Comparison of ENCODE assay signal across 8 cellular contexts in the genomic region with DNA sequence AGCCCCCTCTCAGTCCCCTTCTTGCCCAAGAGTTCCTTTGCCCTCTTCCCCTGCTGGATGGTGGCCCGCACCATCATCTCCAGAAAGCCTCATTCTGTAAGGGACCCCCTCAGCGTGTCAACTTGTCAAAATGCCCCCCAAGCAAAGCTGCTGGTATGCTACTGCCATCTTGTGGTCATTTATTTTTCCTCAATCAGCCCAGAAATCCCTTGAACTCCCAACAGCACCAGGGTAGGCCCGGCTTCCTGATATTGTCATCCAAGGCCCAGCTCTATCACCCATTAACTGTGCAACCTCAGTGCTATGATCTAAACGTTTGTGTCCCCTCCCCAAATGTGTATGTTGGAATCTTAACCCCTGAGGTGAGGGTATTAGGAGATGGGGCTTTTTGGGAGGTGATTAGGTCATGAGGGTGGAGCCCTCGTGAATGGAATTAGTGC. TPM values are rescaled to one million over a fixed set of nuclear protein-coding genes. Genes with fewer than 3 reads are reported as not detected.
A peak's percentile ranks its signal among the peaks of the same experiment; 100 is the strongest.
DNase-seq lines count a peak whose midpoint lies in the region; ATAC-seq and TF ChIP-seq lines count a peak whose summit lies in the region.

No MANE protein-coding gene starts in this region.

- 71 to 100% methylated on average over 1 to 5 of the region's 5 CpGs for WGBS in gastroesophageal sphincter (ENCODE audit: low coverage in 1 of 2), 2 donors

- CTCF ChIA-PET in GM10248 (lab: Yijun Ruan, JAX) (interaction anchor here (0.8 to 5.0 kb wide), 20 partner anchors 11 to 641 kb away, joined by 3 to 54 read pairs (median 4); a partner anchor contains a TSS), T-cell (lab: Charles Lee) (interaction anchor here (0.5 to 2.9 kb wide), 11 partner anchors 11 to 1924 kb away, joined by 3 to 20 read pairs (median 4); a partner anchor contains a TSS)
- CTCF ChIA-PET in activated CD8-positive, alpha-beta memory T cell treated with anti-CD3 and anti-CD28 coated beads, Interleukin-2, amount 10 ng/mL, durations not matched to agents 7 days and 5 days (lab: Charles Lee): interaction anchor here (0.6 to 2.3 kb wide), 14 partner anchors 11 to 234 kb away, joined by 3 to 18 read pairs (median 4); a partner anchor contains a TSS

- H3K9me3 ChIP-seq in gastroesophageal sphincter: no peaks in the 10 kb centered on the region

- H3K4me1 ChIP-seq in gastroesophageal sphincter: no peaks in the 10 kb centered on the region

- H3K4me3 Mint-ChIP-seq in T-cell: no peak overlapping the region
- H3K4me3 Mint-ChIP-seq in activated CD8-positive, alpha-beta memory T cell treated with anti-CD3 and anti-CD28 coated beads, Interleukin-2, amount 10 ng/mL, durations not matched to agents 7 days and 5 days: no peak overlapping the region

- H3K27me3 Mint-ChIP-seq in T-cell: no peaks in the 10 kb centered on the region
- no peaks in the 10 kb centered on the region for H3K27me3 Mint-ChIP-seq in activated CD8-positive, alpha-beta memory T cell treated with anti-CD3 and anti-CD28 coated beads, Interleukin-2, amount 10 ng/mL, durations not matched to agents 7 days and 5 days

- peak overlapping the region; percentile 87 to 94 for H3K27ac Mint-ChIP-seq in T-cell
- H3K27ac Mint-ChIP-seq in activated CD8-positive, alpha-beta memory T cell treated with anti-CD3 and anti-CD28 coated beads, Interleukin-2, amount 10 ng/mL, durations not matched to agents 7 days and 5 days: no peak overlapping the region

- POLR2A ChIA-PET in GM10248 (lab: Yijun Ruan, JAX): interaction anchor here (0.8 kb wide), 1 partner anchor 33 kb away, joined by 7 read pairs; no protein-coding TSS in a partner anchor
- POLR2A ChIA-PET in T-cell (lab: Charles Lee): interaction anchor here in 1 of 2 donors (0.6 kb wide), 1 partner anchor 201 kb away, joined by 7 read pairs; no protein-coding TSS in a partner anchor

- peaks cover 40 to 53% (median 49%) of the 10 kb centered on the region in 3 donors for H3K4me1 Mint-ChIP-seq in T-cell
- peaks cover 4% of the 10 kb centered on the region for H3K4me1 Mint-ChIP-seq in activated CD8-positive, alpha-beta memory T cell treated with anti-CD3 and anti-CD28 coated beads, Interleukin-2, amount 10 ng/mL, durations not matched to agents 7 days and 5 days

- no peak for TF ChIP-seq EP300 in gastroesophageal sphincter (IDR thresholded peaks at IDR 0.05)

- H3K36me3 Mint-ChIP-seq in T-cell: peaks cover 75% of the 10 kb centered on the region
- H3K36me3 Mint-ChIP-seq in activated CD8-positive, alpha-beta memory T cell treated with anti-CD3 and anti-CD28 coated beads, Interleukin-2, amount 10 ng/mL, durations not matched to agents 7 days and 5 days: peaks cover 72% of the 10 kb centered on the region

- H3K36me3 ChIP-seq in gastroesophageal sphincter: peaks cover 0 to 95% of the 10 kb centered on the region in 2 donors

- H3K27me3 ChIP-seq in gastroesophageal sphincter: no peaks in the 10 kb centered on the region

- DNase-seq in GM10248 (ENCODE audit: extremely low spot score) (no peak), T-cell (peak in 1 of 34 experiments; percentile 5), iPS-NIHi11 (ENCODE audit: low spot score) (peak; percentile 68), NCI-H146 treated with DMSO at 0.1 percent for 48 hours (lab: John Stamatoyannopoulos, UW; ENCODE audit: unreplicated experiment) (no peak), SIG-M5 treated with dmso at 0.1 percent for 504 hours (lab: John Stamatoyannopoulos, UW; ENCODE audit: unreplicated experiment) (no peak)
- DNase-seq in activated CD8-positive, alpha-beta memory T cell treated with anti-CD3 and anti-CD28 coated beads, Interleukin-2, amount 10 ng/mL, durations not matched to agents 7 days and 5 days: no peak

- H3K9me3 Mint-ChIP-seq in T-cell: no peaks in the 10 kb centered on the region
- H3K9me3 Mint-ChIP-seq in activated CD8-positive, alpha-beta memory T cell treated with anti-CD3 and anti-CD28 coated beads, Interleukin-2, amount 10 ng/mL, durations not matched to agents 7 days and 5 days (ENCODE audit: low read depth): no peaks in the 10 kb centered on the region

- TF ChIP-seq POLR2A in gastroesophageal sphincter (IDR thresholded peaks at IDR 0.05): no peak

- no peak overlapping the region for H3K27ac ChIP-seq in 22Rv1
- H3K27ac ChIP-seq in gastroesophageal sphincter: no peak overlapping the region

- TF ChIP-seq CTCF in 22Rv1 (IDR thresholded peaks at IDR 0.05) (peak; percentile 82), GM10248 (IDR thresholded peaks at IDR 0.05; ENCODE audit: control extremely low read depth, extremely low read depth, low read depth, missing control alignments) (peak; percentile 49), gastroesophageal sphincter (IDR thresholded peaks at IDR 0.05) (peak in 2 of 4 experiments; percentile 28 to 54)

- no peak overlapping the region for H3K4me3 ChIP-seq in gastroesophageal sphincter

- ATAC-seq in T-cell (replicated peaks in 1 of 4): peak in 2 of 4 experiments; percentile 18 to 40
- no peak for ATAC-seq in gastroesophageal sphincter
- ATAC-seq in activated CD8-positive, alpha-beta memory T cell treated with anti-CD3 and anti-CD28 coated beads, Interleukin-2, amount 10 ng/mL, durations not matched to agents 7 days and 5 days: no peak

RNA-seq across cellular contexts. Expression of a gene that starts 53.2 kb away (rescaled TPM):
- 10 to 100 TPM; 33.4 to 36.6 (median 34.2) TPM for total RNA-seq in T-cell
- total RNA-seq in gastroesophageal sphincter: 10 to 100 TPM; 64.3 to 88.3 (median 76.3) TPM
- total RNA-seq in activated CD8-positive, alpha-beta memory T cell treated with anti-CD3 and anti-CD28 coated beads, Interleukin-2, amount 10 ng/mL, durations not matched to agents 7 days and 5 days: 10 to 100 TPM; 31.2 to 50.4 TPM
